ENCODE assay signal across 8 cellular contexts in genomic region chr10:92239185-92239599, GRCh38. TPM values are rescaled to one million over a fixed set of nuclear protein-coding genes. Genes with fewer than 3 reads are reported as not detected.
DNase-seq lines count a peak whose midpoint lies in the region; ATAC-seq and TF ChIP-seq lines count a peak whose summit lies in the region.

No MANE protein-coding gene starts in this region.

- H3K27me3 Mint-ChIP-seq in neural crest cell (ENCODE audit: low read depth) = peaks cover 56% of the 10 kb centered on the region

- TF ChIP-seq CTCF in neural crest cell (conservative IDR thresholded peaks at IDR 0.05) = no peak

- H3K4me3 ChIP-seq in BLaER1 treated with 17β-estradiol and CSF1 and Interleukin-3, amounts not matched to agents 10 nM and 100 nM = peak overlapping the region; percentile 66 to 86 (median 74)
- peak overlapping the region; percentile 77 to 85 for H3K4me3 ChIP-seq in esophagus (ENCODE audit: low read depth in 1 of 2, low read length in 2 of 2)

- H3K9ac ChIP-seq in BLaER1 treated with 17β-estradiol and CSF1 and Interleukin-3, amounts not matched to agents 10 nM and 100 nM = peak overlapping the region; percentile 47 to 86 (median 76)

- H3K4me1 Mint-ChIP-seq in neural crest cell = peaks cover 30% of the 10 kb centered on the region

- no peaks in the 10 kb centered on the region for H3K36me3 Mint-ChIP-seq in neural crest cell (ENCODE audit: low read depth)

- ATAC-seq in GM21447 (IDR thresholded peaks at IDR 0.05; ENCODE audit: unreplicated experiment) = no peak
- ATAC-seq in GM21367 (IDR thresholded peaks at IDR 0.05; ENCODE audit: unreplicated experiment) = no peak

- WGBS in esophagus, 2 donors = 19 to 33% methylated on average over 25 to 27 of the region's 27 CpGs

- H3K4me2 ChIP-seq in BLaER1 treated with 17β-estradiol and CSF1 and Interleukin-3, amounts not matched to agents 10 nM and 100 nM = peak overlapping the region; percentile 90 to 99 (median 96)

- no peaks in the 10 kb centered on the region for H3K9me3 ChIP-seq in BLaER1 treated with 17β-estradiol and CSF1 and Interleukin-3, amounts not matched to agents 10 nM and 100 nM (replicated peaks in 1 of 11)
- H3K9me3 ChIP-seq in esophagus (ENCODE audit: control insufficient read depth in 2 of 2, insufficient read depth in 1 of 2, low read depth in 1 of 2, low read length in 1 of 2) = no peaks in the 10 kb centered on the region

- H3K9me3 Mint-ChIP-seq in neural crest cell = no peaks in the 10 kb centered on the region

- H3K27me3 ChIP-seq in BLaER1 treated with 17β-estradiol and CSF1 and Interleukin-3, amounts not matched to agents 10 nM and 100 nM = peaks cover 3 to 56% (median 35%) of the 10 kb centered on the region in 11 experiments; a peak in 21 of 22 replicates
- H3K27me3 ChIP-seq in esophagus (ENCODE audit: control insufficient read depth in 1 of 2, insufficient read depth in 2 of 2, low read length in 2 of 2) = no peaks in the 10 kb centered on the region

- H4K20me1 ChIP-seq in BLaER1 treated with 17β-estradiol and CSF1 and Interleukin-3, amounts not matched to agents 10 nM and 100 nM = peaks cover 15 to 53% (median 23%) of the 10 kb centered on the region in 11 experiments; a peak in 21 of 22 replicates

- H3K4me3 Mint-ChIP-seq in neural crest cell = peak overlapping the region; percentile 88

- peak; percentile 24 for DNase-seq in NCI-H526 treated with DMSO at 0.1 percent for 48 hours (lab: John Stamatoyannopoulos, UW)
- DNase-seq in neural crest cell (ENCODE audit: low read depth, low spot score) = no peak
- no peak for DNase-seq in NCI-H82 treated with DMSO at 0.1 percent for 48 hours (lab: John Stamatoyannopoulos, UW; ENCODE audit: unreplicated experiment)
- no peak for DNase-seq in superior temporal gyrus (ENCODE audit: extremely low spot score)

- H3K36me3 ChIP-seq in BLaER1 treated with 17β-estradiol and CSF1 and Interleukin-3, amounts not matched to agents 10 nM and 100 nM = peaks cover 0 to 44% (median 14%) of the 10 kb centered on the region in 11 experiments; a peak in 15 of 22 replicates
- H3K36me3 ChIP-seq in esophagus (ENCODE audit: control insufficient read depth in 2 of 2, insufficient read depth in 2 of 2, low read length in 1 of 2) = no peaks in the 10 kb centered on the region

- peaks cover 19 to 88% (median 30%) of the 10 kb centered on the region in 10 experiments for H3K4me1 ChIP-seq in BLaER1 treated with 17β-estradiol and CSF1 and Interleukin-3, amounts not matched to agents 10 nM and 100 nM
- no peaks in the 10 kb centered on the region for H3K4me1 ChIP-seq in esophagus (ENCODE audit: control insufficient read depth in 2 of 2, insufficient read depth in 2 of 2, low read length in 1 of 2)

- H3K27ac ChIP-seq in BLaER1 treated with 17β-estradiol and CSF1 and Interleukin-3, amounts not matched to agents 10 nM and 100 nM = peak overlapping the region in 4 of 11 experiments; percentile 57 to 86 (median 82); a peak in 7 of 22 replicates
- H3K27ac ChIP-seq in esophagus (ENCODE audit: low read depth in 2 of 2, low read length in 1 of 2) = peak overlapping the region; percentile 93 to 97

- H3K27ac Mint-ChIP-seq in neural crest cell (ENCODE audit: unreplicated experiment) = no peak overlapping the region

RNA-seq across cellular contexts. Expression of gene CPEB3, which starts 51.7 kb away (rescaled TPM):
- 1 to 10 TPM; 1.9 to 2.3 TPM for polyA plus RNA-seq in esophagus
- total RNA-seq in neural crest cell = 1.4 and 1.6 TPM in 2 replicates

RNA-seq across cellular contexts. Expression of gene MARCHF5, which starts 51.8 kb away (rescaled TPM):
- 10 to 100 TPM; 23.9 to 32.5 TPM for polyA plus RNA-seq in esophagus
- 56.2 and 56.3 TPM in 2 replicates for total RNA-seq in neural crest cell
